Comparison of ENCODE assay signal across 8 cellular contexts in the genomic region with DNA sequence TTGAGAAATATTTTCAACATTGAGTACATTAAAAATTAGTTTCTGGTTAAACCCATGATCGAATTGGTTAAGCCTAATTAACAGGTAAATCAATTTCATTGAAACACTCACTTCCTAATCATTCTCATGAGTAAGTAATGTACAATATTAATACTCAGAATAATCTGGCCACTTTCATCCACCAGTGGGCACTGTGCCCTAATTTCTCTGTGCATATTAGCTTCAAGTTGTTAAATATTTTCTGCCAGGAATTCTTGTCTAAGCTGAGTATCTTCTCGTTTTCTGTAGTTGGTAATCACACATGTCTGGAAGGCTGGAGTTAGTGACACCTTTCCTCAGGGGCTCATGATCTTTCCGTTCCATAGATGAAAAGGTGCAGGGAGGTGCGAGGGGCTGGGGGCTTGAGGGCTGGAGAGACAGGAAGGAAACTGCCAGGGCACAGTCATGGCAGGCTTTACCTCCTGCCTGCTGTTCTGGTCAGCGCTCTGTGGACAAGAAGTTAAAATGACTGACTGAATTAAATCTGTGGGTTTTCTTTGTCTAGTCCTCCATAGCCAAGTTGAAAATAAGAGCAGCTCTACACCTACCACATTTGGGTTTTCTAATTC.
A peak's percentile ranks its signal among the peaks of the same experiment; 100 is the strongest.
DNase-seq lines count a peak whose midpoint lies in the region; ATAC-seq and TF ChIP-seq lines count a peak whose summit lies in the region.

No MANE protein-coding gene starts in this region.

- H4K91ac ChIP-seq in mesenchymal stem cell (ENCODE audit: low read length), result no peak overlapping the region

- no peaks in the 10 kb centered on the region for H3K9me3 ChIP-seq in mesenchymal stem cell (ENCODE audit: control insufficient read depth, low read length)

- no peak overlapping the region for H4K8ac ChIP-seq in mesenchymal stem cell (ENCODE audit: low read length)

- no peak overlapping the region for H3K4me3 ChIP-seq in GM12864 (ENCODE audit: low read depth, low read length)
- H3K4me3 ChIP-seq in mesenchymal stem cell (ENCODE audit: insufficient read depth in 1 of 2, low read depth in 1 of 2, low read length in 2 of 2), result no peak overlapping the region

- H3K27ac ChIP-seq in mesenchymal stem cell (ENCODE audit: low read length, poor library complexity, severe bottlenecking), result no peak overlapping the region

- H3K4me2 ChIP-seq in mesenchymal stem cell (ENCODE audit: low read length, poor library complexity, severe bottlenecking), result no peak overlapping the region

- H3K4me3 Mint-ChIP-seq in CD14-positive monocyte, result peak overlapping the region in 1 of 2 donors; percentile 61

- H3K9me3 Mint-ChIP-seq in CD14-positive monocyte, result no peaks in the 10 kb centered on the region

- peaks cover 0 to under 1% of the 10 kb centered on the region in 2 donors for H3K36me3 Mint-ChIP-seq in CD14-positive monocyte

- H3K4ac ChIP-seq in mesenchymal stem cell (ENCODE audit: low read depth in 1 of 2, low read length in 2 of 2), result no peak overlapping the region

- no peak overlapping the region for H3K27ac Mint-ChIP-seq in CD14-positive monocyte

- H2AFZ ChIP-seq in mesenchymal stem cell (ENCODE audit: low read depth, low read length), result no peak overlapping the region

- DNase-seq in CD14-positive monocyte (ENCODE audit: low spot score) (no peak), GM12864 (ENCODE audit: low read depth) (peak; percentile 2), NCI-H526 treated with DMSO at 0.1 percent for 48 hours (lab: John Stamatoyannopoulos, UW) (peak; percentile 36), brain pericyte (ENCODE audit: low read depth, low spot score) (peak; percentile 8), mesenchymal stem cell (peak; percentile 40)

- H3K79me1 ChIP-seq in mesenchymal stem cell (replicated peaks; ENCODE audit: low read length, poor library complexity, severe bottlenecking), result no peaks in the 10 kb centered on the region

- H2BK15ac ChIP-seq in mesenchymal stem cell (ENCODE audit: low read depth, poor library complexity, severe bottlenecking), result no peak overlapping the region

- no peak for ATAC-seq in HG02840 (IDR thresholded peaks at IDR 0.05; ENCODE audit: low FRiP score, unreplicated experiment)
- ATAC-seq in GM18511 (IDR thresholded peaks at IDR 0.05; ENCODE audit: unreplicated experiment), result no peak
- no peak for ATAC-seq in GM18868 (IDR thresholded peaks at IDR 0.05; ENCODE audit: unreplicated experiment)

- peaks cover under 1 to 20% of the 10 kb centered on the region in 2 experiments for H3K27me3 ChIP-seq in mesenchymal stem cell (ENCODE audit: control insufficient read depth in 1 of 2, insufficient read depth in 1 of 2, low read length in 2 of 2)

- TF ChIP-seq CTCF in CD14-positive monocyte (IDR thresholded peaks at IDR 0.05) (peak; percentile 74), GM12864 (IDR thresholded peaks at IDR 0.05; ENCODE audit: low read depth, low read length, missing control alignments) (peak; percentile 41)

- no peak overlapping the region for H2BK5ac ChIP-seq in mesenchymal stem cell (ENCODE audit: low read depth, low read length, poor library complexity, severe bottlenecking)

- no peaks in the 10 kb centered on the region for H3K36me3 ChIP-seq in mesenchymal stem cell (ENCODE audit: control insufficient read depth in 1 of 2, insufficient read depth in 2 of 2, low read depth in 1 of 2, low read length in 2 of 2)

- no peak overlapping the region for H3K14ac ChIP-seq in mesenchymal stem cell (ENCODE audit: low read length in 2 of 2)

- H3K23ac ChIP-seq in mesenchymal stem cell (ENCODE audit: low read length in 2 of 2), result no peak overlapping the region

- H2BK12ac ChIP-seq in mesenchymal stem cell (ENCODE audit: low read length in 2 of 2), result no peak overlapping the region

- H3K9ac ChIP-seq in mesenchymal stem cell (ENCODE audit: low read length), result peak overlapping the region; percentile 59

- H3K18ac ChIP-seq in mesenchymal stem cell (ENCODE audit: low read depth in 1 of 2, low read length in 2 of 2), result no peak overlapping the region

- H2AK5ac ChIP-seq in mesenchymal stem cell (ENCODE audit: low read length, severe bottlenecking), result no peak overlapping the region

- 87% methylated on average over 4 of the region's 5 CpGs for WGBS in mesenchymal stem cell

- peaks cover 4% of the 10 kb centered on the region for H3K4me1 ChIP-seq in mesenchymal stem cell (ENCODE audit: control insufficient read depth, insufficient read depth, low read depth, low read length)

- H2BK120ac ChIP-seq in mesenchymal stem cell (ENCODE audit: low read depth, low read length), result no peak overlapping the region

- H3K27me3 Mint-ChIP-seq in CD14-positive monocyte (ENCODE audit: low read depth in 3 of 3), result peaks cover 4 to 10% (median 4%) of the 10 kb centered on the region in 3 donors

- intact Hi-C loops in CD14-positive monocyte (cut with micrococcal nuclease), result no loop called here

- peaks cover 12% of the 10 kb centered on the region for H3K4me1 Mint-ChIP-seq in CD14-positive monocyte
